ENCODE assay signal across 9 cellular contexts in genomic region chr4:144646523-144647094, GRCh38. TPM values are rescaled to one million over a fixed set of nuclear protein-coding genes. Genes with fewer than 3 reads are reported as not detected.
DNase-seq lines count a peak whose midpoint lies in the region; ATAC-seq and TF ChIP-seq lines count a peak whose summit lies in the region.
"Had no signal": no experiment of that assay in that cellular context is flagged by ENCODE, and none has a peak within 500 bp of the region (broad histone marks: within the 10 kb centered on the region; RNA-seq: fewer than 3 reads in every experiment).

No MANE protein-coding gene starts in this region.

- H3K9me3 ChIP-seq in MG63: no peaks in the 10 kb centered on the region
- H3K9me3 ChIP-seq in mucosa of descending colon: no peaks in the 10 kb centered on the region
- H3K9me3 ChIP-seq in uterus: no peaks in the 10 kb centered on the region
- no peaks in the 10 kb centered on the region for H3K9me3 ChIP-seq in thyroid gland
- H3K9me3 ChIP-seq: adrenal gland had no signal

- DNase-seq in activated CD4-positive, alpha-beta T cell treated with anti-CD3 and anti-CD28 coated beads for 48 hours: peak; percentile 15
- no peak for DNase-seq in activated CD4-positive, alpha-beta T cell treated with anti-CD3 and anti-CD28 coated beads, Interleukin-2, amount 50 U/mL, for 4 hours
- DNase-seq in MG63 (no peak), mucosa of descending colon (peak in 1 of 3 donors; percentile 25), uterus (peak in 1 of 2 donors; percentile 16), thyroid gland (no peak)

- no peaks in the 10 kb centered on the region for H3K36me3 Mint-ChIP-seq in dendritic cell treated with granulocyte-macrophage colony-stimulating factor and Interleukin-4, amounts not matched to agents 40 ng/mL and 50 ng/mL, for 4 days (ENCODE audit: low read depth)

- no peaks in the 10 kb centered on the region for H3K9me3 Mint-ChIP-seq in dendritic cell treated with granulocyte-macrophage colony-stimulating factor and Interleukin-4, amounts not matched to agents 40 ng/mL and 50 ng/mL, for 4 days

- H3K4me1 Mint-ChIP-seq in dendritic cell treated with granulocyte-macrophage colony-stimulating factor and Interleukin-4, amounts not matched to agents 40 ng/mL and 50 ng/mL, for 4 days (ENCODE audit: low read depth): peaks cover 20% of the 10 kb centered on the region

- WGBS in thyroid gland, 2 donors: 2 to 3% methylated on average over 22 of the region's 22 CpGs

- intact Hi-C loops in dendritic cell treated with granulocyte-macrophage colony-stimulating factor and Interleukin-4, amounts not matched to agents 40 ng/mL and 50 ng/mL, for 4 days (cut with micrococcal nuclease): no loop called here
- intact Hi-C loops in mucosa of descending colon (cut with DNase I, micrococcal nuclease): no loop called here
- intact Hi-C loops in uterus (cut with DNase I; ENCODE audit: low total_unique reads): no loop called here
- intact Hi-C loops in thyroid gland (cut with DNase I): no loop called here

- H3K4me1 ChIP-seq in mucosa of descending colon (ENCODE audit: low read depth): peaks cover 8% of the 10 kb centered on the region
- peaks cover 0 to 6% of the 10 kb centered on the region in 2 donors for H3K4me1 ChIP-seq in uterus
- H3K4me1 ChIP-seq in thyroid gland: peaks cover 5 to 19% of the 10 kb centered on the region in 2 donors

- H3K4me3 ChIP-seq in MG63 (peak overlapping the region; percentile 34), mucosa of descending colon (no peak overlapping the region), uterus (peak overlapping the region; percentile 25 to 43), thyroid gland (replicated peaks in 1 of 3) (peak overlapping the region in 1 of 3 donors; percentile 21)

- ATAC-seq in mucosa of descending colon (peak; percentile 38), HG03460 (IDR thresholded peaks at IDR 0.05; ENCODE audit: unreplicated experiment) (no peak)

- H3K36me3 ChIP-seq in MG63: no peaks in the 10 kb centered on the region
- no peaks in the 10 kb centered on the region for H3K36me3 ChIP-seq in mucosa of descending colon (ENCODE audit: low read depth)
- H3K36me3 ChIP-seq in uterus: no peaks in the 10 kb centered on the region
- no peaks in the 10 kb centered on the region for H3K36me3 ChIP-seq in thyroid gland
- H3K36me3 ChIP-seq: adrenal gland had no signal

- H3K27ac ChIP-seq in uterus (no peak overlapping the region), thyroid gland (no peak overlapping the region)

- peaks cover 22% of the 10 kb centered on the region for H3K27me3 ChIP-seq in MG63
- peaks cover 0 to 14% of the 10 kb centered on the region in 2 donors for H3K27me3 ChIP-seq in uterus
- peaks cover 6% of the 10 kb centered on the region for H3K27me3 ChIP-seq in thyroid gland

- no peak overlapping the region for H3K27ac Mint-ChIP-seq in dendritic cell treated with granulocyte-macrophage colony-stimulating factor and Interleukin-4, amounts not matched to agents 40 ng/mL and 50 ng/mL, for 4 days

- no peak for TF ChIP-seq CTCF in mucosa of descending colon (IDR thresholded peaks at IDR 0.05)
- TF ChIP-seq CTCF in uterus (IDR thresholded peaks at IDR 0.05): no peak
- no peak for TF ChIP-seq CTCF in thyroid gland (IDR thresholded peaks at IDR 0.05)

- H3K27me3 Mint-ChIP-seq in dendritic cell treated with granulocyte-macrophage colony-stimulating factor and Interleukin-4, amounts not matched to agents 40 ng/mL and 50 ng/mL, for 4 days: peaks cover 43% of the 10 kb centered on the region

- peak overlapping the region; percentile 61 for H3K4me3 Mint-ChIP-seq in dendritic cell treated with granulocyte-macrophage colony-stimulating factor and Interleukin-4, amounts not matched to agents 40 ng/mL and 50 ng/mL, for 4 days

- TF ChIP-seq POLR2A in uterus (IDR thresholded peaks at IDR 0.05): no peak
- TF ChIP-seq POLR2A in thyroid gland (IDR thresholded peaks at IDR 0.05): no peak

RNA-seq across cellular contexts. Expression of gene HHIP, which starts 0.7 kb away (rescaled TPM):
- total RNA-seq in MG63 (2014; rRNA removed; shearing (Covaris generic); ENCODE audit: low replicate concordance): not detected in 2 replicates
- total RNA-seq in mucosa of descending colon (1 to 10 TPM; 2.4 to 5.5 (median 2.7) TPM), uterus (1 to 10 TPM in 1 of 4 donors, under 1 TPM in 1, not detected in 2; 0.15 to 1.5 TPM), thyroid gland (under 1 TPM; 0.33 to 0.81 (median 0.47) TPM)
